Comparison of ENCODE assay signal across 16 cellular contexts in the genomic region with DNA sequence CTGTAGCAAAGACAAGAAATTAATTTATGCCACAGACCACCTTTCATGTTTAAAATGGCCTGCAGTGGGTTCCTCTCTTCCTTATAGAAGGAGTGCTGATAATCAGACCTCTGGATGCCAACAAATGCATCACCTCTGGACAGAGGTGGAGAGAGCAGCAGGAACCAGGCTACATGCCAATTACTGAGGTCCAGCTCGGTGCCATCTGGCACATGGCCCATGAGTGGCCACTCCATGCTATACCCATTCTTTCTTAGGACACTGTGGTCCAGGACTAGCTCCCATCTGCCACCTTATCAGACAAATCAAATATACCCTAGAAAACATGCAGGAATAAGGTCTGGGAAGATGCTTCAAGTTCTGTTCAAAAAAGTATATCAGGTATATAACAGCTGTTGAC.
DNase-seq lines count a peak whose midpoint lies in the region; ATAC-seq, FAIRE-seq and TF ChIP-seq lines count a peak whose summit lies in the region.
"Had no signal": no experiment of that assay in that cellular context is flagged by ENCODE, and none has a peak within 500 bp of the region (broad histone marks: within the 10 kb centered on the region; RNA-seq: fewer than 3 reads in every experiment).

No MANE protein-coding gene starts in this region.

- CTCF ChIA-PET in HepG2 (lab: Yijun Ruan, JAX; ENCODE audit: low intra/inter-chr PET ratio, low total read pairs) (no interaction called here), T-cell (lab: Charles Lee) (interaction anchor here (0.9 to 1.3 kb wide), 3 partner anchors 50 to 100 kb away, joined by 3 to 7 read pairs (median 3); no protein-coding TSS in a partner anchor), HEK293T (lab: Yijun Ruan, JAX) (no interaction called here)

- peak overlapping the region; percentile 24 to 47 for H3K27ac Mint-ChIP-seq in T-cell
- H3K27ac Mint-ChIP-seq: HFFc6 had no signal

- H3K4me3 Mint-ChIP-seq in T-cell, result no peak overlapping the region
- H3K4me3 Mint-ChIP-seq: HFFc6 had no signal

- no peaks in the 10 kb centered on the region for H3K9me3 Mint-ChIP-seq in T-cell
- H3K9me3 Mint-ChIP-seq: HFFc6 had no signal

- WGBS in liver, result 29% methylated on average over 1 of the region's 1 CpG
- 78% methylated on average over 1 of the region's 1 CpG for WGBS in HepG2 (ENCODE audit: low lambda C conversion rate)
- WGBS in right lobe of liver (ENCODE audit: insufficient coverage, low coverage, low lambda C conversion rate, missing lambda C conversion rate), result 11% methylated on average over 1 of the region's 1 CpG

- intact Hi-C loops in HepG2 (cut with micrococcal nuclease; ENCODE audit: unreplicated experiment) (no loop called here), right lobe of liver (cut with DNase I) (no loop called here)

- TF ChIP-seq POLR2A in HepG2 (IDR thresholded peaks at IDR 0.05; ENCODE audit: insufficient read depth in 1 of 2, low read depth in 2 of 2, low read length in 2 of 2) (no peak), right lobe of liver (IDR thresholded peaks at IDR 0.05) (no peak)

- peak overlapping the region; percentile 69 to 81 for H3K27ac ChIP-seq in liver (ENCODE audit: low read depth in 1 of 2, low read length in 2 of 2)
- H3K27ac ChIP-seq in HepG2 (ENCODE audit: extremely low read length, insufficient read depth, low read length), result no peak overlapping the region
- peak overlapping the region in 2 of 3 donors; percentile 85 for H3K27ac ChIP-seq in right lobe of liver

- H3K36me3 ChIP-seq in liver (ENCODE audit: control insufficient read depth in 4 of 4, insufficient read depth in 3 of 4, low read depth in 1 of 4, low read length in 3 of 4) (peaks cover 4 to 20% (median 17%) of the 10 kb centered on the region in 4 donors), HepG2 (replicated peaks in 1 of 2; ENCODE audit: control insufficient read depth in 1 of 2, insufficient read depth in 2 of 2, low read length in 2 of 2) (peaks cover 3 to 23% of the 10 kb centered on the region in 2 experiments; a peak in 3 of 5 replicates), right lobe of liver (peaks cover 0 to 15% (median 9%) of the 10 kb centered on the region in 4 donors)

- peaks cover 65% of the 10 kb centered on the region for H3K36me3 Mint-ChIP-seq in T-cell

- in situ Hi-C loops in HepG2 (cut with HindIII; ENCODE audit: extremely low pct_ligation_motif_present, low pct_unique_long_range_greater_than_20kb), result no loop called here

- H3K4me1 ChIP-seq in liver (ENCODE audit: control insufficient read depth in 4 of 4, insufficient read depth in 4 of 4, low read length in 3 of 4), result peaks cover 11 to 85% (median 72%) of the 10 kb centered on the region in 4 donors
- peaks cover 30% of the 10 kb centered on the region for H3K4me1 ChIP-seq in HepG2 (ENCODE audit: insufficient read depth, low read length)
- H3K4me1 ChIP-seq in right lobe of liver, result peaks cover 0 to 87% (median 31%) of the 10 kb centered on the region in 4 donors

- no peaks in the 10 kb centered on the region for H3K27me3 Mint-ChIP-seq in T-cell

- no peak for FAIRE-seq in HepG2 (lab: Jason Lieb, UNC)
- FAIRE-seq: GM12878 had no signal

- TF ChIP-seq EP300 in HepG2 (IDR thresholded peaks at IDR 0.05; ENCODE audit: low read depth in 2 of 2, low read length in 2 of 2), result no peak
- no peak for TF ChIP-seq EP300 in HepG2 (CRISPR knock-in tag; IDR thresholded peaks at IDR 0.05; ENCODE audit: borderline replicate concordance)

- no peaks in the 10 kb centered on the region for H4K20me1 ChIP-seq in HepG2 (ENCODE audit: insufficient read depth, low read length)

- no peaks in the 10 kb centered on the region for H3K9me3 ChIP-seq in liver (ENCODE audit: control insufficient read depth in 4 of 4, low read length in 3 of 4)
- no peaks in the 10 kb centered on the region for H3K9me3 ChIP-seq in HepG2 (ENCODE audit: low read length)
- no peaks in the 10 kb centered on the region for H3K9me3 ChIP-seq in right lobe of liver

- TF ChIP-seq RAD21 in liver (IDR thresholded peaks at IDR 0.05) (peak; percentile 42 to 52), HepG2 (CRISPR knock-in tag; IDR thresholded peaks at IDR 0.05) (no peak)

- no peak for ATAC-seq in HepG2
- no peak for ATAC-seq in T-cell (replicated peaks in 1 of 4)
- ATAC-seq in right lobe of liver, result peak; percentile 63 to 71 (median 66)
- ATAC-seq: GM12878, Panc1, Right ventricle myocardium inferior had no signal

- no peak for TF ChIP-seq CTCF in liver (IDR thresholded peaks at IDR 0.05; ENCODE audit: low read depth, low read length, missing input control)
- no peak for TF ChIP-seq CTCF in HepG2 (CRISPR knock-in tag; IDR thresholded peaks at IDR 0.05)
- no peak for TF ChIP-seq CTCF in right lobe of liver (IDR thresholded peaks at IDR 0.05)

- H2AFZ ChIP-seq in HepG2 (ENCODE audit: low read length), result no peak overlapping the region

- H3K9ac ChIP-seq in liver (ENCODE audit: low read depth in 1 of 2, low read length in 2 of 2), result no peak overlapping the region
- H3K9ac ChIP-seq in HepG2 (ENCODE audit: insufficient read depth, low read depth, low read length), result no peak overlapping the region

- no peak overlapping the region for H3K4me2 ChIP-seq in HepG2 (ENCODE audit: low read depth, low read length)

- H3K27me3 ChIP-seq in liver (ENCODE audit: control insufficient read depth in 4 of 4, insufficient read depth in 4 of 4, low read length in 3 of 4) (no peaks in the 10 kb centered on the region), HepG2 (ENCODE audit: control insufficient read depth in 1 of 2, insufficient read depth in 2 of 2, low read length in 2 of 2) (no peaks in the 10 kb centered on the region), right lobe of liver (no peaks in the 10 kb centered on the region)

- no TSS peak for BruUV-seq in HepG2 (replicated peaks; lab: Mats Ljungman, UMichigan)

- H3K79me2 ChIP-seq in HepG2 (ENCODE audit: insufficient read depth, low read length), result no peaks in the 10 kb centered on the region

- peaks cover 23 to 30% (median 28%) of the 10 kb centered on the region in 3 donors for H3K4me1 Mint-ChIP-seq in T-cell

- H3K4me3 ChIP-seq in liver (ENCODE audit: low read depth in 1 of 3, low read length in 3 of 3) (peak overlapping the region in 1 of 3 donors; percentile 6), HepG2 (replicated peaks in 1 of 3; ENCODE audit: insufficient read depth in 1 of 3, low read depth in 2 of 3, low read length in 3 of 3) (no peak overlapping the region), right lobe of liver (peak overlapping the region in 1 of 3 donors; percentile 27)
- H3K4me3 ChIP-seq: GM12878 had no signal

- DNase-seq in HepG2 (ENCODE audit: low spot score), result no peak
- DNase-seq in T-cell, result no peak
- peak; percentile 69 to 89 (median 79) for DNase-seq in right lobe of liver
- no peak for DNase-seq in SHP77 (lab: John Stamatoyannopoulos, UW)
- DNase-seq in HEK293T (ENCODE audit: extremely low spot score), result no peak
- no peak for DNase-seq in activated effector memory CD4-positive, alpha-beta T cell treated with anti-CD3 and anti-CD28 coated beads, Interleukin-2, amount 50 U/mL, for 16 hours
- DNase-seq: GOT3, HFFc6, NCI-H1092 treated with DMSO at 0.1 percent for 48 hours, NCI-H1694, NCI-H446 treated with DMSO at 0.1 percent for 48 hours, NCI-H748 treated with DMSO at 0.1 percent for 48 hours had no signal

- POLR2A ChIA-PET in HepG2 (lab: Yijun Ruan, JAX), result no interaction called here
- POLR2A ChIA-PET in T-cell (lab: Charles Lee), result no interaction called here
- POLR2A ChIA-PET in HEK293T (lab: Yijun Ruan, JAX), result interaction anchor here (0.6 kb wide), 1 partner anchor 23 kb away, joined by 3 read pairs; no protein-coding TSS in a partner anchor

TF ChIP-seq in liver, 16 proteins besides CTCF, POLR2A, EP300 and RAD21 (continues in another document):
- TF ChIP-seq JUND (IDR thresholded peaks at IDR 0.05) (peak in 1 of 2 donors; percentile 55), FOXA1 (IDR thresholded peaks at IDR 0.05) (no peak)

TF ChIP-seq in HEK293T, 16 proteins besides CTCF, POLR2A, EP300 and RAD21:
- TF ChIP-seq ELF4 (IDR thresholded peaks at IDR 0.05) (no peak), NFRKB (IDR thresholded peaks at IDR 0.05) (no peak), HDGF (IDR thresholded peaks at IDR 0.05; ENCODE audit: borderline replicate concordance) (no peak), FOXA1 (IDR thresholded peaks at IDR 0.05) (no peak), BHLHE40 (IDR thresholded peaks at IDR 0.05; ENCODE audit: borderline replicate concordance) (no peak), SUZ12 (IDR thresholded peaks at IDR 0.05) (no peak)
- TF ChIP-seq, protein P1, sequence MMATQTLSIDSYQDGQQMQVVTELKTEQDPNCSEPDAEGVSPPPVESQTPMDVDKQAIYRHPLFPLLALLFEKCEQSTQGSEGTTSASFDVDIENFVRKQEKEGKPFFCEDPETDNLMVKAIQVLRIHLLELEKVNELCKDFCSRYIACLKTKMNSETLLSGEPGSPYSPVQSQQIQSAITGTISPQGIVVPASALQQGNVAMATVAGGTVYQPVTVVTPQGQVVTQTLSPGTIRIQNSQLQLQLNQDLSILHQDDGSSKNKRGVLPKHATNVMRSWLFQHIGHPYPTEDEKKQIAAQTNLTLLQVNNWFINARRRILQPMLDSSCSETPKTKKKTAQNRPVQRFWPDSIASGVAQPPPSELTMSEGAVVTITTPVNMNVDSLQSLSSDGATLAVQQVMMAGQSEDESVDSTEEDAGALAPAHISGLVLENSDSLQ (IDR thresholded peaks at IDR 0.05), result no peak

Comparison
In these comparisons a context has a peak if more than half of its experiments do, and no peak if none do; other contexts are left out.
1. ATAC-seq: peak in right lobe of liver (4 of 4); none in HepG2 (single experiment) and T-cell (0 of 4).
2. DNase-seq: peak in right lobe of liver (3 of 3); none in HepG2 (single experiment), T-cell (0 of 34), SHP77 (0 of 2), HEK293T (single experiment) and activated effector memory CD4-positive, alpha-beta T cell treated with anti-CD3 and anti-CD28 coated beads, Interleukin-2, amount 50 U/mL, for 16 hours (single experiment).
3. CTCF ChIA-PET loops: an anchor here in T-cell (0.9 to 1.3 kb wide); none called in HepG2 and HEK293T.